Comparison of ENCODE assay signal across 26 cellular contexts in the genomic region with DNA sequence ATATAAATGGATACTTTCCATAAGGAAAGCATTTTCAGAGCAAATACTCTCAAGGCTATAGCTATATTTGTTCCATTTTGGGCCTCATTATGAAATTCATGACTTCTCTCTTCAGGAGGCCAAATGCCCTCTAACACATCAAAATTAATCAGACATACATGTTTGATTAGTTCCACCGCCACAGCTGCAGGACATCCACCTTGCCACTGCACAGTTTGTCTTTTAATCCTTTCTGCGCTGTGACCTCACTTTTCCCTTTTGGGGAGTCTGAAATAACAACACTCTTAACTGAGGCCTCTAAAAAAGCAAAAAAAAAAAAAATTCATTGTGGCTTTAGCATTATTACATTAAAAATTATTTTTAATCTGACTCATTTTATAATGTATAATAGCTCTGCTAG.
"Had no signal": no experiment of that assay in that cellular context is flagged by ENCODE, and none has a peak within 500 bp of the region (broad histone marks: within the 10 kb centered on the region; RNA-seq: fewer than 3 reads in every experiment).

No MANE protein-coding gene starts in this region.

- H3K27me3 ChIP-seq: stomach, suprapubic skin, testis, thyroid gland, tibial artery, tibial nerve, transverse colon, upper lobe of left lung, upper lobe of right lung, uterus, vagina had no signal

- H3K9me3 ChIP-seq: suprapubic skin, testis, thyroid gland, tibial artery, transverse colon, upper lobe of left lung, upper lobe of right lung, uterus, vagina had no signal

- H3K36me3 ChIP-seq: stomach, suprapubic skin, thoracic aorta, thyroid gland, tibial artery, tibial nerve, transverse colon, upper lobe of left lung, upper lobe of right lung, uterus, vagina had no signal

- H3K27ac ChIP-seq: stomach, suprapubic skin, testis, thoracic aorta, thyroid gland, tibial artery, tibial nerve, transverse colon, upper lobe of left lung, upper lobe of right lung, uterus, vagina had no signal

- H3K4me3 ChIP-seq: stomach, suprapubic skin, testis, thoracic aorta, thyroid gland, tibial artery, tibial nerve, transverse colon, upper lobe of left lung, upper lobe of right lung, uterus, vagina had no signal

- DNase-seq: stimulated activated CD4-positive, alpha-beta T cell treated with anti-CD3 and anti-CD28 coated beads, Interleukin-2, amount 100 ng/mL, for 48 hours; stimulated activated CD4-positive, alpha-beta T cell treated with anti-CD3 and anti-CD28 coated beads, Interleukin-4, amount 100 ng/mL, for 1 hour; stimulated activated CD4-positive, alpha-beta T cell treated with anti-CD3 and anti-CD28 coated beads, Interleukin-4, amount 100 ng/mL, for 24 hours; stimulated activated CD4-positive, alpha-beta T cell treated with anti-CD3 and anti-CD28 coated beads, Interleukin-4, amount 100 ng/mL, for 4 hours; stimulated activated CD8-positive, alpha-beta memory T cell treated with anti-CD3 and anti-CD28 coated beads, Interleukin-4, amount 100 ng/mL, for 48 hours; stimulated activated naive B cell treated with anti-CD40 and anti-IgM and Interleukin-4, amounts not matched to agents 10 μg/mL and 1 μg/mL and 100 μg/mL, for 72 hours; stimulated activated naive CD4-positive, alpha-beta T cell; stimulated activated naive CD4-positive, alpha-beta T cell treated with Interleukin-2 at 50 U/mL for 16 hours; stimulated activated naive CD8-positive, alpha-beta T cell treated with anti-CD3 and anti-CD28 coated beads, Interleukin-15, amount 100 ng/mL, for 72 hours; stimulated activated naive CD8-positive, alpha-beta T cell treated with anti-CD3 and anti-CD28 coated beads, Interleukin-15, Interleukin-2, amounts not matched to agents 100 U/mL and 50 U/mL, for 24 hours; stomach; substantia nigra; testis; thyroid gland; tibial artery; transverse colon; trophoblast cell; upper lobe of left lung; upper lobe of right lung; uterus had no signal

- H3K4me1 ChIP-seq: stomach, suprapubic skin, testis, thyroid gland, tibial artery, tibial nerve, transverse colon, upper lobe of left lung, upper lobe of right lung, uterus, vagina had no signal

- ATAC-seq: stimulated activated effector memory CD8-positive, alpha-beta T cell treated with anti-CD3 and anti-CD28 coated beads, Interleukin-12 subunit alpha, Interleukin-12 subunit beta, amount 100 ng/mL, for 72 hours; stimulated activated memory B cell treated with anti-CD40 and anti-IgM and Interleukin-4, amounts not matched to agents 10 μg/mL and 1 μg/mL and 100 μg/mL, for 72 hours; stimulated activated naive B cell treated with anti-CD40 and anti-IgM and Interleukin-4, amounts not matched to agents 10 μg/mL and 1 μg/mL and 100 μg/mL, for 72 hours; stimulated activated naive CD8-positive, alpha-beta T cell treated with anti-CD3 and anti-CD28 coated beads, Interleukin-15, amount 100 ng/mL, for 72 hours; stimulated activated naive CD8-positive, alpha-beta T cell treated with anti-CD3 and anti-CD28 coated beads, Interleukin-15, Interleukin-2, amounts not matched to agents 100 U/mL and 50 U/mL, for 24 hours; upper lobe of right lung had no signal
